Comparison of ENCODE assay signal across 14 cellular contexts in the genomic region with DNA sequence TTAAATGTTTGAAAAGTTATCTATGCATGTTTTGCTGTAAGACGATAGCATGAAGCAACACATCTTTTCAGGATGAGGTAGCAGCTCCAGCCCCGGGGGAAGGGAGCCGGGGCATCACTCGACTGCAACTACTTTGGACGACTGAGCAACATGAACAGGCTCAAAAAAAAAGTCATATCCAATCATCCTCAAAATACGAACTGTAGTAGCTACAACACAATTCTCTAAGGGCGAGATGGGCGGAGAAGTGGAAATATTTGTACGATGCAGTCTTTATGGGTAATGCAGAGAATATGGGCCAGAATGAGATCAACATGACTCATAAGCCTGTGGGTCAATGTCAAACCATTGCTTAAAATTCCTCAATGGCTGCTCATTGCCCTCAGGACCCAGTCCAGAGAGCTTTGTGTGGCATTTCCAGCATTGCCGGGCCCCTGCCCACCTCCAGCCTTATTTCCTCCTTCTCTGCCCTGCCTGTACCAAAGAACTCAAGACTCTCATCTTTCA. TPM values are rescaled to one million over a fixed set of nuclear protein-coding genes. Genes with fewer than 3 reads are reported as not detected.
DNase-seq lines count a peak whose midpoint lies in the region; ATAC-seq, FAIRE-seq and TF ChIP-seq lines count a peak whose summit lies in the region.
"Had no signal": no experiment of that assay in that cellular context is flagged by ENCODE, and none has a peak within 500 bp of the region (broad histone marks: within the 10 kb centered on the region; RNA-seq: fewer than 3 reads in every experiment).

No MANE protein-coding gene starts in this region.

- ATAC-seq in stimulated activated naive B cell treated with anti-CD40 and anti-IgM and Interleukin-4, amounts not matched to agents 10 μg/mL and 1 μg/mL and 100 μg/mL, for 72 hours (replicated peaks), result no peak

- no peak overlapping the region for H3K4me3 Mint-ChIP-seq in stimulated activated naive B cell treated with anti-CD40 and anti-IgM and Interleukin-4, amounts not matched to agents 10 μg/mL and 1 μg/mL and 100 μg/mL, for 72 hours
- H3K4me3 Mint-ChIP-seq: naive B cell had no signal

- DNase-seq in GM04504 (ENCODE audit: low read depth) (peak; percentile 94), RWPE1 (ENCODE audit: low spot score) (peak; percentile 84), fibroblast of gingiva (ENCODE audit: low read depth) (peak; percentile 99), posterior vena cava (ENCODE audit: low spot score) (peak; percentile 86), NCI-H524 (lab: John Stamatoyannopoulos, UW) (no peak), frontal cortex (ENCODE audit: low spot score in 2 of 2) (no peak), SHP77 treated with DMSO at 0.1 percent for 48 hours (lab: John Stamatoyannopoulos, UW) (no peak)
- no peak for DNase-seq in stimulated activated naive B cell treated with anti-CD40 and anti-IgM and Interleukin-4, amounts not matched to agents 10 μg/mL and 1 μg/mL and 100 μg/mL, for 72 hours
- DNase-seq: activated CD4-positive, CD25-positive, alpha-beta regulatory T cell; activated naive CD4-positive, alpha-beta T cell treated with anti-CD3 and anti-CD28 coated beads, Interleukin-2, amount 50 U/mL, for 16 hours; GF-D8; naive B cell had no signal

- FAIRE-seq in frontal cortex (lab: Jason Lieb, UNC), result no peak
- FAIRE-seq: GM19239 had no signal

- H3K27ac Mint-ChIP-seq in stimulated activated naive B cell treated with anti-CD40 and anti-IgM and Interleukin-4, amounts not matched to agents 10 μg/mL and 1 μg/mL and 100 μg/mL, for 72 hours, result no peak overlapping the region
- H3K27ac Mint-ChIP-seq: naive B cell had no signal

- no peaks in the 10 kb centered on the region for H3K27me3 Mint-ChIP-seq in stimulated activated naive B cell treated with anti-CD40 and anti-IgM and Interleukin-4, amounts not matched to agents 10 μg/mL and 1 μg/mL and 100 μg/mL, for 72 hours
- H3K27me3 Mint-ChIP-seq: naive B cell had no signal

- CTCF ChIA-PET in RWPE1 (lab: Yijun Ruan, JAX), result interaction anchor here (0.5 to 0.6 kb wide), 2 partner anchors 57 to 1509 kb away, joined by 3 read pairs; no protein-coding TSS in a partner anchor

- intact Hi-C loops in posterior vena cava (cut with DNase I), result no loop called here

- no peaks in the 10 kb centered on the region for H3K36me3 Mint-ChIP-seq in stimulated activated naive B cell treated with anti-CD40 and anti-IgM and Interleukin-4, amounts not matched to agents 10 μg/mL and 1 μg/mL and 100 μg/mL, for 72 hours
- H3K36me3 Mint-ChIP-seq: naive B cell had no signal

- no peaks in the 10 kb centered on the region for H3K4me1 Mint-ChIP-seq in stimulated activated naive B cell treated with anti-CD40 and anti-IgM and Interleukin-4, amounts not matched to agents 10 μg/mL and 1 μg/mL and 100 μg/mL, for 72 hours
- H3K4me1 Mint-ChIP-seq: naive B cell had no signal

- no peaks in the 10 kb centered on the region for H3K9me3 Mint-ChIP-seq in stimulated activated naive B cell treated with anti-CD40 and anti-IgM and Interleukin-4, amounts not matched to agents 10 μg/mL and 1 μg/mL and 100 μg/mL, for 72 hours
- H3K9me3 Mint-ChIP-seq: naive B cell had no signal

- POLR2A ChIA-PET in RWPE1 (lab: Yijun Ruan, JAX; ENCODE audit: low non-redundant PET), result no interaction called here

- no peak for TF ChIP-seq CTCF in RWPE1 (conservative IDR thresholded peaks at IDR 0.05; ENCODE audit: low read depth)

- peak overlapping the region; percentile 69 for H3K27ac ChIP-seq in RWPE1
- H3K27ac ChIP-seq: KMS-11 had no signal

RNA-seq across cellular contexts. Expression of gene SMURF2, which starts 17.7 kb away (rescaled TPM):
- total RNA-seq in posterior vena cava (10 to 100 TPM; 23.8 to 28.4 TPM), frontal cortex (64.0 TPM)

Comparison
In these comparisons a context has a peak if more than half of its experiments do, and no peak if none do; other contexts are left out.
1. DNase-seq: peak in GM04504 (single experiment), RWPE1 (single experiment), fibroblast of gingiva (single experiment) and posterior vena cava (single experiment); none in stimulated activated naive B cell treated with anti-CD40 and anti-IgM and Interleukin-4, amounts not matched to agents 10 μg/mL and 1 μg/mL and 100 μg/mL, for 72 hours (single experiment), NCI-H524 (0 of 2), frontal cortex (0 of 2) and SHP77 treated with DMSO at 0.1 percent for 48 hours (single experiment).